ENCODE assay signal across 1 cellular context in genomic region chr21:44751799-44752636, GRCh38.
TF ChIP-seq lines count a peak whose summit lies in the region.

No MANE protein-coding gene starts in this region.

TF ChIP-seq in GM23338, 12 proteins besides CTCF, POLR2A, EP300 and RAD21:
- TF ChIP-seq, protein P1, sequence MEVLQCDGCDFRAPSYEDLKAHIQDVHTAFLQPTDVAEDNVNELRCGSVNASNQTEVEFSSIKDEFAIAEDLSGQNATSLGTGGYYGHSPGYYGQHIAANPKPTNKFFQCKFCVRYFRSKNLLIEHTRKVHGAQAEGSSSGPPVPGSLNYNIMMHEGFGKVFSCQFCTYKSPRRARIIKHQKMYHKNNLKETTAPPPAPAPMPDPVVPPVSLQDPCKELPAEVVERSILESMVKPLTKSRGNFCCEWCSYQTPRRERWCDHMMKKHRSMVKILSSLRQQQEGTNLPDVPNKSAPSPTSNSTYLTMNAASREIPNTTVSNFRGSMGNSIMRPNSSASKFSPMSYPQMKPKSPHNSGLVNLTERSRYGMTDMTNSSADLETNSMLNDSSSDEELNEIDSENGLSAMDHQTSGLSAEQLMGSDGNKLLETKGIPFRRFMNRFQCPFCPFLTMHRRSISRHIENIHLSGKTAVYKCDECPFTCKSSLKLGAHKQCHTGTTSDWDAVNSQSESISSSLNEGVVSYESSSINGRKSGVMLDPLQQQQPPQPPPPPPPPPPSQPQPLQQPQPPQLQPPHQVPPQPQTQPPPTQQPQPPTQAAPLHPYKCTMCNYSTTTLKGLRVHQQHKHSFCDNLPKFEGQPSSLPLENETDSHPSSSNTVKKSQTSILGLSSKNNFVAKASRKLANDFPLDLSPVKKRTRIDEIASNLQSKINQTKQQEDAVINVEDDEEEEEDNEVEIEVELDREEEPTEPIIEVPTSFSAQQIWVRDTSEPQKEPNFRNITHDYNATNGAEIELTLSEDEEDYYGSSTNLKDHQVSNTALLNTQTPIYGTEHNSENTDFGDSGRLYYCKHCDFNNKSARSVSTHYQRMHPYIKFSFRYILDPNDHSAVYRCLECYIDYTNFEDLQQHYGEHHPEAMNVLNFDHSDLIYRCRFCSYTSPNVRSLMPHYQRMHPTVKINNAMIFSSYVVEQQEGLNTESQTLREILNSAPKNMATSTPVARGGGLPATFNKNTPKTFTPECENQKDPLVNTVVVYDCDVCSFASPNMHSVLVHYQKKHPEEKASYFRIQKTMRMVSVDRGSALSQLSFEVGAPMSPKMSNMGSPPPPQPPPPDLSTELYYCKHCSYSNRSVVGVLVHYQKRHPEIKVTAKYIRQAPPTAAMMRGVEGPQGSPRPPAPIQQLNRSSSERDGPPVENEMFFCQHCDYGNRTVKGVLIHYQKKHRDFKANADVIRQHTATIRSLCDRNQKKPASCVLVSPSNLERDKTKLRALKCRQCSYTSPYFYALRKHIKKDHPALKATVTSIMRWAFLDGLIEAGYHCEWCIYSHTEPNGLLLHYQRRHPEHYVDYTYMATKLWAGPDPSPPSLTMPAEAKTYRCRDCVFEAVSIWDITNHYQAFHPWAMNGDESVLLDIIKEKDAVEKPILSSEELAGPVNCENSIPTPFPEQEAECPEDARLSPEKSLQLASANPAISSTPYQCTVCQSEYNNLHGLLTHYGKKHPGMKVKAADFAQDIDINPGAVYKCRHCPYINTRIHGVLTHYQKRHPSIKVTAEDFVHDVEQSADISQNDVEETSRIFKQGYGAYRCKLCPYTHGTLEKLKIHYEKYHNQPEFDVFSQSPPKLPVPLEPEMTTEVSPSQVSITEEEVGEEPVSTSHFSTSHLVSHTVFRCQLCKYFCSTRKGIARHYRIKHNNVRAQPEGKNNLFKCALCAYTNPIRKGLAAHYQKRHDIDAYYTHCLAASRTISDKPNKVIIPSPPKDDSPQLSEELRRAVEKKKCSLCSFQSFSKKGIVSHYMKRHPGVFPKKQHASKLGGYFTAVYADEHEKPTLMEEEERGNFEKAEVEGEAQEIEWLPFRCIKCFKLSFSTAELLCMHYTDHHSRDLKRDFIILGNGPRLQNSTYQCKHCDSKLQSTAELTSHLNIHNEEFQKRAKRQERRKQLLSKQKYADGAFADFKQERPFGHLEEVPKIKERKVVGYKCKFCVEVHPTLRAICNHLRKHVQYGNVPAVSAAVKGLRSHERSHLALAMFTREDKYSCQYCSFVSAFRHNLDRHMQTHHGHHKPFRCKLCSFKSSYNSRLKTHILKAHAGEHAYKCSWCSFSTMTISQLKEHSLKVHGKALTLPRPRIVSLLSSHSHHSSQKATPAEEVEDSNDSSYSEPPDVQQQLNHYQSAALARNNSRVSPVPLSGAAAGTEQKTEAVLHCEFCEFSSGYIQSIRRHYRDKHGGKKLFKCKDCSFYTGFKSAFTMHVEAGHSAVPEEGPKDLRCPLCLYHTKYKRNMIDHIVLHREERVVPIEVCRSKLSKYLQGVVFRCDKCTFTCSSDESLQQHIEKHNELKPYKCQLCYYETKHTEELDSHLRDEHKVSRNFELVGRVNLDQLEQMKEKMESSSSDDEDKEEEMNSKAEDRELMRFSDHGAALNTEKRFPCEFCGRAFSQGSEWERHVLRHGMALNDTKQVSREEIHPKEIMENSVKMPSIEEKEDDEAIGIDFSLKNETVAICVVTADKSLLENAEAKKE (CRISPR knock-in tag; IDR thresholded peaks at IDR 0.05): no peak
- TF ChIP-seq STAT1 (IDR thresholded peaks at IDR 0.05; ENCODE audit: unreplicated experiment) (no peak), ZNF331 (CRISPR knock-in tag; IDR thresholded peaks at IDR 0.05; ENCODE audit: low read depth) (no peak), ZNF114 (CRISPR knock-in tag; IDR thresholded peaks at IDR 0.05) (no peak), JUNB (IDR thresholded peaks at IDR 0.05; ENCODE audit: unreplicated experiment) (no peak), POLR2AphosphoS5 (IDR thresholded peaks at IDR 0.05; ENCODE audit: low read depth) (no peak), NANOG (IDR thresholded peaks at IDR 0.05; ENCODE audit: borderline replicate concordance) (no peak), EZH2 (IDR thresholded peaks at IDR 0.05; ENCODE audit: low read depth, unreplicated experiment) (no peak), CREB1 (CRISPR knock-in tag; IDR thresholded peaks at IDR 0.05; ENCODE audit: low read depth) (no peak), REST (IDR thresholded peaks at IDR 0.05; ENCODE audit: unreplicated experiment) (no peak), EZH2phosphoT487 (IDR thresholded peaks at IDR 0.05; ENCODE audit: unreplicated experiment) (no peak)
- TF ChIP-seq, protein P2, sequence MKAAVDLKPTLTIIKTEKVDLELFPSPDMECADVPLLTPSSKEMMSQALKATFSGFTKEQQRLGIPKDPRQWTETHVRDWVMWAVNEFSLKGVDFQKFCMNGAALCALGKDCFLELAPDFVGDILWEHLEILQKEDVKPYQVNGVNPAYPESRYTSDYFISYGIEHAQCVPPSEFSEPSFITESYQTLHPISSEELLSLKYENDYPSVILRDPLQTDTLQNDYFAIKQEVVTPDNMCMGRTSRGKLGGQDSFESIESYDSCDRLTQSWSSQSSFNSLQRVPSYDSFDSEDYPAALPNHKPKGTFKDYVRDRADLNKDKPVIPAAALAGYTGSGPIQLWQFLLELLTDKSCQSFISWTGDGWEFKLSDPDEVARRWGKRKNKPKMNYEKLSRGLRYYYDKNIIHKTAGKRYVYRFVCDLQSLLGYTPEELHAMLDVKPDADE (IDR thresholded peaks at IDR 0.05): no peak
